In the genomic region with DNA sequence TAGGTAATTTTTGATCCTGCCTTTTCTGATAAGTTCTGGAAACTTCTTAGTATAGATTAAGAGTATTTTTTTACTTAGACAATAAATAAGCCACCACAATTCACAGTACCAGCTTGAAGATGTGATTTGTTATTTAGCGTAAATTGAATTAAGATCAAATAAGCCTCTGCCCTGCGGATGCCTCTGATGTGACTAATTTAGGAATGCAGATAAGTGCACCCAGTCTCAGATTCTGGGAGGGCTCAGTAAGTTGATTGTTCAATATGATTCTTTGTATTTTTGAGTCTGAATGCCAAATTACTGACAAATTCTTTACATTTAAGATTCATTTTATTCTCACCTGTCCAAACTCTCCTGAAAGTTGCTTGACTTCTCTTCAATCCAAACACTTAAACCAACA, we compare ENCODE assay signal across 19 cellular contexts.
"Had no signal": no experiment of that assay in that cellular context is flagged by ENCODE, and none has a peak within 500 bp of the region (broad histone marks: within the 10 kb centered on the region; RNA-seq: fewer than 3 reads in every experiment).

No MANE protein-coding gene starts in this region.

- H3K4me1 ChIP-seq: colonic mucosa, heart right ventricle, lower lobe of right lung, neural progenitor cell, parathyroid adenoma had no signal

- H3K4me3 ChIP-seq: colonic mucosa, heart right ventricle, lower lobe of right lung, neural progenitor cell had no signal

- H3K36me3 ChIP-seq: colonic mucosa, heart right ventricle, lower lobe of right lung, neural progenitor cell had no signal

- ATAC-seq: activated T-helper 17 cell treated with anti-CD3 and anti-CD28 coated beads, Interleukin-2, amount 50 U/mL, for 72 hours; esophagus mucosa; heart right ventricle; left colon; lower lobe of right lung; stimulated activated effector memory CD8-positive, alpha-beta T cell treated with anti-CD3 and anti-CD28 coated beads, Interleukin-12 subunit alpha, Interleukin-12 subunit beta, amount 100 ng/mL, for 72 hours had no signal

- H3K27me3 ChIP-seq: colonic mucosa, neural progenitor cell had no signal

- DNase-seq: activated CD4-positive, alpha-beta T cell treated with anti-CD3 and anti-CD28 coated beads, Interleukin-2, amount 50 U/mL, for 1 hour; activated CD4-positive, CD25-positive, alpha-beta regulatory T cell; activated CD8-positive, alpha-beta memory T cell treated with anti-CD3 and anti-CD28 coated beads for 24 hours; activated naive CD4-positive, alpha-beta T cell treated with Interleukin-2 at 50 U/mL for 16 hours; activated T-cell treated with anti-CD3 and anti-CD28 coated beads for 4 hours; caudate nucleus; colonic mucosa; heart right ventricle; left colon; lower lobe of right lung; midbrain; naive B cell; stimulated activated CD4-positive, alpha-beta T cell treated with anti-CD3 and anti-CD28 coated beads, Interleukin-12 subunit alpha, Interleukin-12 subunit beta, amount 100 ng/mL, for 4 hours; SW 1271 had no signal

- H3K9me3 ChIP-seq: colonic mucosa, lower lobe of right lung had no signal

- H3K27ac ChIP-seq: colonic mucosa, heart right ventricle, lower lobe of right lung, neural progenitor cell, parathyroid adenoma had no signal
